Comparison of ENCODE assay signal across 13 cellular contexts in genomic region chr1:5659606-5660005, GRCh38.
DNase-seq lines count a peak whose midpoint lies in the region; ATAC-seq and TF ChIP-seq lines count a peak whose summit lies in the region.
"Had no signal": no experiment of that assay in that cellular context is flagged by ENCODE, and none has a peak within 500 bp of the region (broad histone marks: within the 10 kb centered on the region; RNA-seq: fewer than 3 reads in every experiment).

No MANE protein-coding gene starts in this region.

- H3K36me3 ChIP-seq in BLaER1 treated with 17β-estradiol and CSF1 and Interleukin-3, amounts not matched to agents 10 nM and 100 nM, result no peaks in the 10 kb centered on the region
- no peaks in the 10 kb centered on the region for H3K36me3 ChIP-seq in WERI-Rb-1

- H3K4me2 ChIP-seq in BLaER1 treated with 17β-estradiol and CSF1 and Interleukin-3, amounts not matched to agents 10 nM and 100 nM, result peak overlapping the region; percentile 36 to 72 (median 62); a peak in 19 of 22 replicates
- H3K4me2 ChIP-seq: GM23338 had no signal

- H3K9ac ChIP-seq in BLaER1 treated with 17β-estradiol and CSF1 and Interleukin-3, amounts not matched to agents 10 nM and 100 nM, result peak overlapping the region in 1 of 11 experiments; percentile 16; a peak in 1 of 22 replicates

- H3K9me3 ChIP-seq in BLaER1 treated with 17β-estradiol and CSF1 and Interleukin-3, amounts not matched to agents 10 nM and 100 nM (replicated peaks in 1 of 11), result peaks cover 0 to 5% (median 3%) of the 10 kb centered on the region in 11 experiments; a peak in 4 of 22 replicates
- no peaks in the 10 kb centered on the region for H3K9me3 ChIP-seq in WERI-Rb-1 (ENCODE audit: severe bottlenecking)

- H3K27me3 ChIP-seq in BLaER1 treated with 17β-estradiol and CSF1 and Interleukin-3, amounts not matched to agents 10 nM and 100 nM, result no peaks in the 10 kb centered on the region
- no peaks in the 10 kb centered on the region for H3K27me3 ChIP-seq in WERI-Rb-1 (ENCODE audit: insufficient read depth, low read depth, severe bottlenecking)

- no peak overlapping the region for H3K4me3 ChIP-seq in BLaER1 treated with 17β-estradiol and CSF1 and Interleukin-3, amounts not matched to agents 10 nM and 100 nM
- H3K4me3 ChIP-seq in WERI-Rb-1 (ENCODE audit: low read depth, low read length), result no peak overlapping the region
- H3K4me3 ChIP-seq: GM23338 had no signal

- DNase-seq in NCI-H82 (lab: John Stamatoyannopoulos, UW) (peak; percentile 43), NCI-H82 treated with DMSO at 0.1 percent for 48 hours (lab: John Stamatoyannopoulos, UW; ENCODE audit: unreplicated experiment) (no peak), WERI-Rb-1 (peak; percentile 75), sciatic nerve (ENCODE audit: low spot score) (peak; percentile 26), KG1 (lab: John Stamatoyannopoulos, UW) (no peak), amniotic stem cell (lab: John Stamatoyannopoulos, UW) (no peak)
- DNase-seq: DMS79 treated with DMSO at 0.1 percent for 48 hours, EL, H7, IMR-90 had no signal

- no peaks in the 10 kb centered on the region for H4K20me1 ChIP-seq in BLaER1 treated with 17β-estradiol and CSF1 and Interleukin-3, amounts not matched to agents 10 nM and 100 nM

- TF ChIP-seq CTCF in WERI-Rb-1 (IDR thresholded peaks at IDR 0.05; ENCODE audit: low read depth, low read length), result no peak

- peaks cover 11 to 63% (median 54%) of the 10 kb centered on the region in 10 experiments for H3K4me1 ChIP-seq in BLaER1 treated with 17β-estradiol and CSF1 and Interleukin-3, amounts not matched to agents 10 nM and 100 nM

- ATAC-seq in sciatic nerve, result no peak
- ATAC-seq: CD8-positive, alpha-beta T cell had no signal

- intact Hi-C loops in sciatic nerve (cut with DNase I), result no loop called here

- H3K27ac ChIP-seq in BLaER1 treated with 17β-estradiol and CSF1 and Interleukin-3, amounts not matched to agents 10 nM and 100 nM, result peak overlapping the region in 9 of 11 experiments; percentile 30 to 79 (median 57); a peak in 14 of 22 replicates
- peak overlapping the region; percentile 7; the same call in 1 of the 2 replicates for H3K27ac ChIP-seq in WERI-Rb-1

Comparison
In these comparisons a context has a peak if more than half of its experiments do, and no peak if none do; other contexts are left out.
1. DNase-seq: peak in NCI-H82 (single experiment), WERI-Rb-1 (single experiment) and sciatic nerve (single experiment); none in NCI-H82 treated with DMSO at 0.1 percent for 48 hours (single experiment), KG1 (single experiment) and amniotic stem cell (single experiment).